ENCODE assay signal across 8 cellular contexts in the genomic region with DNA sequence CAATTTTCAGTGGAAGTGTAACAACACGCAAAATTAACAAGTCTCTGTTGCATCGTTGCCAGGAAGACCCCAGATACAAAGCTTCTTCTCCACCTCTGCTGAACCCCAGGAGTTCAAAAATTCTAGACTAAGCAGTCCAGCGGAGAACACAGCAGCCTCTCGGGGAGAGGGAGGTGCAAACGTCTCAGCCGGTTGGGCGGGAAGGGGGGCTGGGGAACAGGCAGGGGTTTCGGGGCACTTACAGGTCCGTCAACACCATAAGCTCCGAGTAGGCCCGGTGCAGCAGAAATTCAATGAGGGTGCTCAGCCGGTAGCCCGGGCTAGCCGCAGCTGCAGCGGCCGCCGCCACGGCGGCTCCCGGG. TPM values are rescaled to one million over a fixed set of nuclear protein-coding genes. Genes with fewer than 3 reads are reported as not detected.
DNase-seq lines count a peak whose midpoint lies in the region; ATAC-seq, FAIRE-seq and TF ChIP-seq lines count a peak whose summit lies in the region.

No MANE protein-coding gene starts in this region.

- ATAC-seq in activated T-cell treated with anti-CD3 and anti-CD28 coated beads, Interleukin-2, amount 50 U/mL, for 4 hours: peak; percentile 11 to 21
- peak; percentile 6 for ATAC-seq in Right ventricle myocardium superior (ENCODE audit: poor library complexity)
- no peak for ATAC-seq in HG02870 (IDR thresholded peaks at IDR 0.05; ENCODE audit: unreplicated experiment)
- no peak for ATAC-seq in GM21526 (IDR thresholded peaks at IDR 0.05; ENCODE audit: low FRiP score, unreplicated experiment)

- H3K4me1 Mint-ChIP-seq in IgD-negative memory B cell: peaks cover 31 to 45% (median 37%) of the 10 kb centered on the region in 3 donors
- H3K4me1 Mint-ChIP-seq in activated T-cell treated with anti-CD3 and anti-CD28 coated beads, Interleukin-2, amount 50 U/mL, for 4 hours (ENCODE audit: low read depth): peaks cover 55% of the 10 kb centered on the region
- H3K4me1 Mint-ChIP-seq in progenitor cell of endocrine pancreas (ENCODE audit: low read depth): peaks cover 35% of the 10 kb centered on the region

- intact Hi-C loops in Right ventricle myocardium superior (cut with DNase I): no loop called here

- peak overlapping the region; percentile 42 to 96 (median 93) for H3K27ac Mint-ChIP-seq in IgD-negative memory B cell
- peak overlapping the region; percentile 92 for H3K27ac Mint-ChIP-seq in progenitor cell of endocrine pancreas

- no peaks in the 10 kb centered on the region for H3K36me3 Mint-ChIP-seq in IgD-negative memory B cell
- peaks cover 4% of the 10 kb centered on the region for H3K36me3 Mint-ChIP-seq in activated T-cell treated with anti-CD3 and anti-CD28 coated beads, Interleukin-2, amount 50 U/mL, for 4 hours (ENCODE audit: insufficient read depth)
- peaks cover 6% of the 10 kb centered on the region for H3K36me3 Mint-ChIP-seq in progenitor cell of endocrine pancreas (ENCODE audit: insufficient read depth)

- H3K9me3 Mint-ChIP-seq in IgD-negative memory B cell (no peaks in the 10 kb centered on the region), progenitor cell of endocrine pancreas (ENCODE audit: low read depth) (peaks cover 10% of the 10 kb centered on the region)
- H3K9me3 Mint-ChIP-seq in activated T-cell treated with anti-CD3 and anti-CD28 coated beads, Interleukin-2, amount 50 U/mL, for 4 hours: no peaks in the 10 kb centered on the region

- no peak for FAIRE-seq in GM19239 (lab: Jason Lieb, UNC)

- no peak for TF ChIP-seq CTCF in GM12875 (IDR thresholded peaks at IDR 0.05; ENCODE audit: borderline replicate concordance, insufficient read depth, low read depth, low read length)
- no peak for TF ChIP-seq CTCF in progenitor cell of endocrine pancreas (IDR thresholded peaks at IDR 0.05; ENCODE audit: unreplicated experiment)

- peak overlapping the region; percentile 89 for H3K4me3 ChIP-seq in GM12875 (ENCODE audit: low read depth, low read length)

- peaks cover 2% of the 10 kb centered on the region for H3K27me3 Mint-ChIP-seq in IgD-negative memory B cell
- H3K27me3 Mint-ChIP-seq in activated T-cell treated with anti-CD3 and anti-CD28 coated beads, Interleukin-2, amount 50 U/mL, for 4 hours (ENCODE audit: low read depth): no peaks in the 10 kb centered on the region
- H3K27me3 Mint-ChIP-seq in progenitor cell of endocrine pancreas: no peaks in the 10 kb centered on the region

- H3K4me3 Mint-ChIP-seq in IgD-negative memory B cell: peak overlapping the region; percentile 85 to 95 (median 94)
- H3K4me3 Mint-ChIP-seq in activated T-cell treated with anti-CD3 and anti-CD28 coated beads, Interleukin-2, amount 50 U/mL, for 4 hours: peak overlapping the region; percentile 87
- peak overlapping the region; percentile 85 for H3K4me3 Mint-ChIP-seq in progenitor cell of endocrine pancreas (ENCODE audit: low read depth)

- DNase-seq in activated T-cell treated with anti-CD3 and anti-CD28 coated beads, Interleukin-2, amount 50 U/mL, for 4 hours: peak; percentile 24
- no peak for DNase-seq in Right ventricle myocardium superior
- DNase-seq in progenitor cell of endocrine pancreas (ENCODE audit: low spot score, unreplicated experiment): no peak
- DNase-seq in GM19239 (ENCODE audit: insufficient read length, low spot score): no peak

RNA-seq across cellular contexts. Expression of gene MED14, which starts 0.4 kb away (rescaled TPM):
- 10.3 TPM for polyA plus RNA-seq in IgD-negative memory B cell
- total RNA-seq in activated T-cell treated with anti-CD3 and anti-CD28 coated beads, Interleukin-2, amount 50 U/mL, for 4 hours: 10 to 100 TPM; 19.6 to 30.8 (median 26.4) TPM
- total RNA-seq in Right ventricle myocardium superior: 23.9 TPM
- total RNA-seq in progenitor cell of endocrine pancreas: 58.2 and 61.8 TPM in 2 replicates

Comparison
In these comparisons a context has a peak if more than half of its experiments do, and no peak if none do; other contexts are left out.
1. ATAC-seq: peak in activated T-cell treated with anti-CD3 and anti-CD28 coated beads, Interleukin-2, amount 50 U/mL, for 4 hours (2 of 2) and Right ventricle myocardium superior (single experiment); none in HG02870 (single experiment) and GM21526 (single experiment).
2. Peak in every context shown above with its lines, with median percentiles within 50 percentile points of each other: H3K4me3 Mint-ChIP-seq.